In genomic region chr20:10463622-10464021, GRCh38 we compare ENCODE assay signal across 17 cellular contexts. TPM values are rescaled to one million over a fixed set of nuclear protein-coding genes. Genes with fewer than 3 reads are reported as not detected.
DNase-seq lines count a peak whose midpoint lies in the region; ATAC-seq, FAIRE-seq and TF ChIP-seq lines count a peak whose summit lies in the region.
"Had no signal": no experiment of that assay in that cellular context is flagged by ENCODE, and none has a peak within 500 bp of the region (broad histone marks: within the 10 kb centered on the region; RNA-seq: fewer than 3 reads in every experiment).

No MANE protein-coding gene starts in this region.

- no peak for FAIRE-seq in A549 (lab: Jason Lieb, UNC)

- no peak for TF ChIP-seq EP300 in A549 (IDR thresholded peaks at IDR 0.05)

- DNase-seq in A549 (ENCODE audit: low read depth in 1 of 2, low spot score in 1 of 2), result peak in 1 of 2 experiments; percentile 35
- no peak for DNase-seq in HCT116 (ENCODE audit: low read depth, low spot score)
- peak; percentile 63 for DNase-seq in PC-3
- no peak for DNase-seq in epithelial cell of prostate (ENCODE audit: low read depth, low spot score)
- DNase-seq in NCI-H2107 treated with DMSO at 0.1 percent for 48 hours (lab: John Stamatoyannopoulos, UW; ENCODE audit: unreplicated experiment), result no peak
- DNase-seq in effector CD4-positive, alpha-beta T cell, result no peak
- DNase-seq: AML-193; CD4-positive, CD25-positive, alpha-beta regulatory T cell; DND-41; GM23248; HFFc6; NCI-H1092; NCI-H69; NK-92 treated with Interleukin-12 subunit alpha and Interleukin-12 subunit beta, amount 100 ng/mL, for 24 hours; SK-N-SH had no signal

- H4K20me1 ChIP-seq in HCT116 (ENCODE audit: insufficient read depth) (no peaks in the 10 kb centered on the region), PC-3 (ENCODE audit: low read length) (no peaks in the 10 kb centered on the region)

- no peak for TF ChIP-seq POLR2A in A549 (IDR thresholded peaks at IDR 0.05; ENCODE audit: low read length)
- no peak for TF ChIP-seq POLR2A in HCT116 (IDR thresholded peaks at IDR 0.05; ENCODE audit: borderline replicate concordance, extremely low read depth, insufficient read depth, insufficient read length)

- H3K27me3 ChIP-seq in HCT116 (ENCODE audit: insufficient read depth, low read length), result no peaks in the 10 kb centered on the region
- no peaks in the 10 kb centered on the region for H3K27me3 ChIP-seq in PC-3 (ENCODE audit: low read length)

- H3K4me2 ChIP-seq in A549, result no peak overlapping the region
- H3K4me2 ChIP-seq in HCT116 (ENCODE audit: low read length), result no peak overlapping the region
- H3K4me2 ChIP-seq in PC-3 (ENCODE audit: low read length), result no peak overlapping the region
- H3K4me2 ChIP-seq: SK-N-SH had no signal

- TF ChIP-seq RAD21 in A549 (conservative IDR thresholded peaks at IDR 0.05 in 1 of 2, IDR thresholded peaks at IDR 0.05 in 1 of 2), result no peak
- no peak for TF ChIP-seq RAD21 in HCT116 (IDR thresholded peaks at IDR 0.05; ENCODE audit: low read depth)

- CTCF ChIA-PET in A549 (lab: Yijun Ruan, JAX) (no interaction called here), HCT116 (lab: Charles Lee) (no interaction called here), PC-3 (lab: Charles Lee) (no interaction called here)

- no TSS peak for BruUV-seq in HCT116 (replicated peaks; lab: Mats Ljungman, UMichigan)
- no TSS peak for BruUV-seq in PC-3 (replicated peaks; lab: Mats Ljungman, UMichigan)

- intact Hi-C loops in HCT116 (cut with micrococcal nuclease), result loop anchor here (10.0 kb wide), 1 partner anchor 811 kb away; no protein-coding TSS in a partner anchor
- intact Hi-C loops in PC-3 (cut with micrococcal nuclease), result loop anchor here (10.0 kb wide), 1 partner anchor 401 kb away; no protein-coding TSS in a partner anchor

- no peak overlapping the region for H2AFZ ChIP-seq in HCT116 (ENCODE audit: low read depth, low read length, poor library complexity, severe bottlenecking)
- no peak overlapping the region for H2AFZ ChIP-seq in PC-3 (ENCODE audit: low read length)
- H2AFZ ChIP-seq: GM23248 had no signal

- 0 out of 4 replicates have a peak, but pooled peaks cover 0 to 3% of the 10 kb centered on the region in 2 experiments for H3K36me3 ChIP-seq in HCT116 (ENCODE audit: control insufficient read depth in 1 of 2, insufficient read depth in 2 of 2, low read length in 2 of 2)
- H3K36me3 ChIP-seq in PC-3 (ENCODE audit: low read depth, low read length), result 0 out of 2 replicates have a peak, but pooled peaks cover 5% of the 10 kb centered on the region

- H3K79me2 ChIP-seq in HCT116 (ENCODE audit: insufficient read depth, low read length) (peaks cover 9% of the 10 kb centered on the region; the same call in 1 of the 2 replicates), PC-3 (ENCODE audit: low read length) (0 out of 2 replicates have a peak, but pooled peaks cover 4% of the 10 kb centered on the region)

- H3K9ac ChIP-seq in HCT116 (ENCODE audit: low read length), result no peak overlapping the region
- no peak overlapping the region for H3K9ac ChIP-seq in PC-3 (ENCODE audit: low read length)
- H3K9ac ChIP-seq: GM23248, SK-N-SH had no signal

- TF ChIP-seq CTCF in A549 (IDR thresholded peaks at IDR 0.05) (no peak), HCT116 (IDR thresholded peaks at IDR 0.05 in 2 of 3, conservative IDR thresholded peaks at IDR 0.05 in 1 of 3; ENCODE audit: borderline replicate concordance in 1 of 3, insufficient read depth in 1 of 3, low read depth in 2 of 3, low read length in 2 of 3) (no peak), PC-3 (conservative IDR thresholded peaks at IDR 0.05; ENCODE audit: low read depth, low read length) (no peak)

- 0 out of 3 replicates have a peak, but pooled peaks cover 3% of the 10 kb centered on the region for H3K9me3 ChIP-seq in A549
- no peaks in the 10 kb centered on the region for H3K9me3 ChIP-seq in HCT116 (ENCODE audit: control insufficient read depth in 1 of 2, insufficient read depth in 1 of 2, low read depth in 1 of 2, low read length in 2 of 2)
- H3K9me3 ChIP-seq in PC-3 (ENCODE audit: low read length), result no peaks in the 10 kb centered on the region
- H3K9me3 ChIP-seq: SK-N-SH had no signal

- no peaks in the 10 kb centered on the region for H3F3A ChIP-seq in PC-3 (ENCODE audit: low read length, unreplicated experiment)

- H3K27ac ChIP-seq in A549 (peak overlapping the region in 1 of 2 experiments; percentile 17; a peak in 3 of 6 replicates), HCT116 (ENCODE audit: low read depth, low read length) (no peak overlapping the region), PC-3 (ENCODE audit: low read length) (no peak overlapping the region), epithelial cell of prostate (peak overlapping the region; percentile 29)
- H3K27ac ChIP-seq: GM23248 had no signal

- RAD21 ChIA-PET in HCT116 (lab: Charles Lee; ENCODE audit: low non-redundant PET in 1 of 2, low total read pairs in 2 of 2, uncharacterized antibody in 2 of 2, unreplicated experiment in 2 of 2), result no interaction called here

- no peaks in the 10 kb centered on the region for H3K9me2 ChIP-seq in HCT116 (ENCODE audit: insufficient read depth)
- no peaks in the 10 kb centered on the region for H3K9me2 ChIP-seq in PC-3 (replicated peaks; ENCODE audit: low read length)
- H3K9me2 ChIP-seq: SK-N-SH had no signal

- ATAC-seq in A549, result peak in 1 of 2 experiments; percentile 56; a peak in 3 of 6 replicates
- no peak for ATAC-seq in HCT116
- ATAC-seq in PC-3, result peak; percentile 24; the same call in 1 of the 2 replicates
- ATAC-seq in HG03565 (IDR thresholded peaks at IDR 0.05; ENCODE audit: unreplicated experiment), result no peak
- ATAC-seq in HG02571 (IDR thresholded peaks at IDR 0.05; ENCODE audit: unreplicated experiment), result no peak

- POLR2A ChIA-PET in A549 (lab: Yijun Ruan, JAX) (no interaction called here), HCT116 (lab: Charles Lee) (no interaction called here), PC-3 (lab: Charles Lee; ENCODE audit: unreplicated experiment) (no interaction called here)

- WGBS in A549 (ENCODE audit: missing lambda C conversion rate), result 42% methylated on average over 2 of the region's 2 CpGs

- H3K4me3 ChIP-seq in A549 (no peak overlapping the region), HCT116 (replicated peaks in 1 of 2; ENCODE audit: low read depth in 1 of 2, low read length in 2 of 2) (no peak overlapping the region), PC-3 (ENCODE audit: low read length) (no peak overlapping the region)
- H3K4me3 ChIP-seq: GM23248 had no signal

- H3K4me1 ChIP-seq in A549 (peaks cover 30% of the 10 kb centered on the region), HCT116 (ENCODE audit: control insufficient read depth in 1 of 2, insufficient read depth in 2 of 2, low read length in 2 of 2) (peaks cover 17 to 18% of the 10 kb centered on the region in 2 experiments), PC-3 (ENCODE audit: insufficient read depth, low read length) (peaks cover 7% of the 10 kb centered on the region)

TF ChIP-seq in A549, 52 proteins besides CTCF, POLR2A, EP300 and RAD21 (continues in another document):
- TF ChIP-seq RNF2 (IDR thresholded peaks at IDR 0.05; ENCODE audit: borderline replicate concordance, low read depth), result no peak
- TF ChIP-seq MAFK (IDR thresholded peaks at IDR 0.05; ENCODE audit: partially characterized antibody), result no peak
- TF ChIP-seq ELK1 (IDR thresholded peaks at IDR 0.05; ENCODE audit: low read depth, low read length), result no peak
- TF ChIP-seq HOXB13 (CRISPR knock-in tag; IDR thresholded peaks at IDR 0.05; ENCODE audit: low read depth), result no peak
- TF ChIP-seq PHF8 (IDR thresholded peaks at IDR 0.05; ENCODE audit: borderline replicate concordance, low read depth), result no peak

TF ChIP-seq in HCT116, 20 proteins besides CTCF, POLR2A, EP300 and RAD21:
- TF ChIP-seq ELF1 (IDR thresholded peaks at IDR 0.05; ENCODE audit: borderline replicate concordance, low read depth) (no peak), CEBPB (IDR thresholded peaks at IDR 0.05; ENCODE audit: low read depth) (peak; percentile 41; the same call in 1 of the 2 replicates)

RNA-seq across cellular contexts. Expression of gene SLX4IP, which starts 28.5 kb away (rescaled TPM):
- polyA plus RNA-seq in A549 (2011; rRNA removed) (7.5 and 8.0 TPM in 2 replicates), A549 (2017; fragmentation: RNase III; extraction: RNeasy Plus Mini Kit Qiagen cat#74134 plus additional on column Dnase treatment) (3.3 to 3.5 TPM (median 3.4 TPM) in 3 replicates)
- 0.83 and 1.0 TPM in 2 replicates for polyA plus RNA-seq in A549 (2012; cell fraction: cytosol; rRNA removed)
- 2.0 and 2.9 TPM in 2 replicates for polyA plus RNA-seq in A549 (2012; cell fraction: nucleus; rRNA removed)
- polyA minus RNA-seq in A549 (2011; rRNA and poly(A)+ RNA removed), result 17.4 and 18.8 TPM in 2 replicates
- total RNA-seq in HCT116 (2021; ENCODE audit: unreplicated experiment) (11.1 TPM), PC-3 (2014; rRNA removed) (6.4 and 7.1 TPM in 2 replicates)
- polyA plus RNA-seq in HCT116 (2012), result 1.9 and 3.0 TPM in 2 replicates

RNA-seq across cellular contexts. Expression of gene MKKS, which starts 29.6 kb away (rescaled TPM):
- 85.2 and 94.2 TPM in 2 replicates for polyA plus RNA-seq in A549 (2011; rRNA removed)
- polyA plus RNA-seq in A549 (2012; cell fraction: cytosol; rRNA removed), result 16.8 and 17.8 TPM in 2 replicates
- polyA plus RNA-seq in A549 (2012; cell fraction: nucleus; rRNA removed), result 4.5 and 7.3 TPM in 2 replicates
- polyA plus RNA-seq in A549 (2017; fragmentation: RNase III; extraction: RNeasy Plus Mini Kit Qiagen cat#74134 plus additional on column Dnase treatment), result 24.3 to 27.6 TPM (median 25.8 TPM) in 3 replicates
- 24.7 and 24.9 TPM in 2 replicates for polyA minus RNA-seq in A549 (2011; rRNA and poly(A)+ RNA removed)
- 19.9 TPM for total RNA-seq in HCT116 (2021; ENCODE audit: unreplicated experiment)
- 11.5 and 16.3 TPM in 2 replicates for polyA plus RNA-seq in HCT116 (2012)
- total RNA-seq in PC-3 (2014; rRNA removed), result 12.1 and 13.6 TPM in 2 replicates

Comparison
In these comparisons a context has a peak if more than half of its experiments do, and no peak if none do; other contexts are left out.
1. Of the 6 proteins assayed by ChIP-seq in both A549 and HCT116: peak only in A549: none; only in HCT116: none; in both: CEBPB; in neither: 5.